In genomic region chr19:2180881-2181617, GRCh38 we compare ENCODE assay signal across 31 cellular contexts. TPM values are rescaled to one million over a fixed set of nuclear protein-coding genes. Genes with fewer than 3 reads are reported as not detected.
DNase-seq lines count a peak whose midpoint lies in the region; ATAC-seq and TF ChIP-seq lines count a peak whose summit lies in the region.
"Had no signal": no experiment of that assay in that cellular context is flagged by ENCODE, and none has a peak within 500 bp of the region (broad histone marks: within the 10 kb centered on the region; RNA-seq: fewer than 3 reads in every experiment).

No MANE protein-coding gene starts in this region.

- DNase-seq in activated CD8-positive, alpha-beta T cell treated with anti-CD3 and anti-CD28 coated beads for 36 hours = no peak
- DNase-seq in activated CD8-positive, alpha-beta T cell treated with anti-CD3 and anti-CD28 coated beads, Interleukin-2, amount 10 ng/mL, durations not matched to agents 7 days and 5 days = no peak
- DNase-seq in dorsolateral prefrontal cortex (peak in 6 of 10 donors; percentile 40 to 66 (median 53)), mucosa of descending colon (no peak), SHP77 (lab: John Stamatoyannopoulos, UW) (no peak)
- DNase-seq: 8988T; activated B cell treated with CpG ODN at 0.5 μM for 24 hours; activated CD4-positive, alpha-beta T cell treated with anti-CD3 and anti-CD28 coated beads, Interleukin-2, amount 50 U/mL, for 1 hour; activated naive CD4-positive, alpha-beta T cell treated with anti-CD3 and anti-CD28 coated beads for 36 hours; activated T-cell treated with anti-CD3 and anti-CD28 coated beads, Interleukin-2, amount 50 U/mL, for 72 hours; amniotic stem cell; CD4-positive, alpha-beta T cell; cortex of kidney; endodermal cell; foreskin keratinocyte; NCI-H1105; NCI-H2029; NCI-H526; nephron progenitor cell; Peyer's patch; stimulated activated CD4-positive, alpha-beta T cell treated with anti-CD3 and anti-CD28 coated beads, Interleukin-15, amount 100 ng/mL, for 24 hours; stimulated activated naive CD8-positive, alpha-beta T cell treated with anti-CD3 and anti-CD28 coated beads, Interleukin-15, Interleukin-2, amounts not matched to agents 100 U/mL and 50 U/mL, for 24 hours; SW 1271 had no signal

- H3K4me3 Mint-ChIP-seq in activated CD8-positive, alpha-beta T cell treated with anti-CD3 and anti-CD28 coated beads for 36 hours = no peak overlapping the region
- no peak overlapping the region for H3K4me3 Mint-ChIP-seq in activated CD8-positive, alpha-beta T cell treated with anti-CD3 and anti-CD28 coated beads, Interleukin-2, amount 10 ng/mL, durations not matched to agents 7 days and 5 days
- no peak overlapping the region for H3K4me3 Mint-ChIP-seq in nephron
- H3K4me3 Mint-ChIP-seq in stimulated activated memory B cell treated with anti-CD40 and anti-IgM and Interleukin-4, amounts not matched to agents 10 μg/mL and 1 μg/mL and 100 μg/mL, for 72 hours = no peak overlapping the region
- H3K4me3 Mint-ChIP-seq: activated B cell treated with CpG ODN at 0.5 μM for 24 hours; activated naive CD4-positive, alpha-beta T cell treated with anti-CD3 and anti-CD28 coated beads for 36 hours; activated T-cell treated with anti-CD3 and anti-CD28 coated beads, Interleukin-2, amount 50 U/mL, for 72 hours; CD4-positive, alpha-beta T cell; endodermal cell; nephron progenitor cell had no signal

- H3K4me1 Mint-ChIP-seq in activated CD8-positive, alpha-beta T cell treated with anti-CD3 and anti-CD28 coated beads for 36 hours (ENCODE audit: low read depth) = peaks cover 12% of the 10 kb centered on the region
- H3K4me1 Mint-ChIP-seq in activated CD8-positive, alpha-beta T cell treated with anti-CD3 and anti-CD28 coated beads, Interleukin-2, amount 10 ng/mL, durations not matched to agents 7 days and 5 days (ENCODE audit: low read depth) = peaks cover 5% of the 10 kb centered on the region
- H3K4me1 Mint-ChIP-seq in nephron = peaks cover 26% of the 10 kb centered on the region
- H3K4me1 Mint-ChIP-seq in stimulated activated memory B cell treated with anti-CD40 and anti-IgM and Interleukin-4, amounts not matched to agents 10 μg/mL and 1 μg/mL and 100 μg/mL, for 72 hours = peaks cover 76% of the 10 kb centered on the region
- H3K4me1 Mint-ChIP-seq: endodermal cell had no signal

- H3K27me3 ChIP-seq in dorsolateral prefrontal cortex = no peaks in the 10 kb centered on the region
- H3K27me3 ChIP-seq: foreskin keratinocyte, Peyer's patch, tibial nerve had no signal

- H3K27ac ChIP-seq in dorsolateral prefrontal cortex = peak overlapping the region in 51 of 59 donors; percentile 12 to 87 (median 66)
- H3K27ac ChIP-seq: foreskin keratinocyte, Peyer's patch had no signal

- no peak overlapping the region for H3K4me3 ChIP-seq in dorsolateral prefrontal cortex
- no peak overlapping the region for H3K4me3 ChIP-seq in mucosa of descending colon
- H3K4me3 ChIP-seq: K562, Peyer's patch, tibial nerve had no signal

- H3K4me1 ChIP-seq in mucosa of descending colon (ENCODE audit: low read depth) = no peaks in the 10 kb centered on the region

- peaks cover 29% of the 10 kb centered on the region for H3K36me3 Mint-ChIP-seq in activated CD8-positive, alpha-beta T cell treated with anti-CD3 and anti-CD28 coated beads for 36 hours (ENCODE audit: low read depth)
- H3K36me3 Mint-ChIP-seq in activated CD8-positive, alpha-beta T cell treated with anti-CD3 and anti-CD28 coated beads, Interleukin-2, amount 10 ng/mL, durations not matched to agents 7 days and 5 days (ENCODE audit: low read depth) = peaks cover 9% of the 10 kb centered on the region
- H3K36me3 Mint-ChIP-seq in nephron (ENCODE audit: low read depth) = peaks cover 19% of the 10 kb centered on the region
- H3K36me3 Mint-ChIP-seq in stimulated activated memory B cell treated with anti-CD40 and anti-IgM and Interleukin-4, amounts not matched to agents 10 μg/mL and 1 μg/mL and 100 μg/mL, for 72 hours = peaks cover 50% of the 10 kb centered on the region

- intact Hi-C loops in activated CD8-positive, alpha-beta T cell treated with anti-CD3 and anti-CD28 coated beads for 36 hours (cut with micrococcal nuclease) = no loop called here
- intact Hi-C loops in dorsolateral prefrontal cortex (cut with DNase I) (no loop called here), mucosa of descending colon (cut with DNase I, micrococcal nuclease) (no loop called here)

- CTCF ChIA-PET in activated CD8-positive, alpha-beta T cell treated with anti-CD3 and anti-CD28 coated beads for 36 hours (lab: Charles Lee) = interaction anchor here (1.1 kb wide), 1 partner anchor 23 kb away, joined by 3 read pairs; no protein-coding TSS in a partner anchor
- CTCF ChIA-PET in activated CD8-positive, alpha-beta T cell treated with anti-CD3 and anti-CD28 coated beads, Interleukin-2, amount 10 ng/mL, durations not matched to agents 7 days and 5 days (lab: Charles Lee) = no interaction called here

- H3K27me3 Mint-ChIP-seq in activated CD8-positive, alpha-beta T cell treated with anti-CD3 and anti-CD28 coated beads for 36 hours = no peaks in the 10 kb centered on the region
- no peaks in the 10 kb centered on the region for H3K27me3 Mint-ChIP-seq in activated CD8-positive, alpha-beta T cell treated with anti-CD3 and anti-CD28 coated beads, Interleukin-2, amount 10 ng/mL, durations not matched to agents 7 days and 5 days (ENCODE audit: low read depth)
- no peaks in the 10 kb centered on the region for H3K27me3 Mint-ChIP-seq in nephron (ENCODE audit: low read depth)
- H3K27me3 Mint-ChIP-seq in stimulated activated memory B cell treated with anti-CD40 and anti-IgM and Interleukin-4, amounts not matched to agents 10 μg/mL and 1 μg/mL and 100 μg/mL, for 72 hours = no peaks in the 10 kb centered on the region
- H3K27me3 Mint-ChIP-seq: activated B cell treated with CpG ODN at 0.5 μM for 24 hours; CD4-positive, alpha-beta T cell had no signal

- TF ChIP-seq CTCF in activated CD8-positive, alpha-beta T cell treated with anti-CD3 and anti-CD28 coated beads for 36 hours (IDR thresholded peaks at IDR 0.05) = no peak
- TF ChIP-seq CTCF in dorsolateral prefrontal cortex (IDR thresholded peaks at IDR 0.05 in 54 of 56, conservative IDR thresholded peaks at IDR 0.05 in 2 of 56; ENCODE audit: low read depth in 1 of 56, partially characterized antibody in 56 of 56) = no peak
- no peak for TF ChIP-seq CTCF in nephron (IDR thresholded peaks at IDR 0.05; ENCODE audit: unreplicated experiment in 3 of 3)
- no peak for TF ChIP-seq CTCF in mucosa of descending colon (IDR thresholded peaks at IDR 0.05)

- H3K36me3 ChIP-seq in mucosa of descending colon (ENCODE audit: low read depth) = no peaks in the 10 kb centered on the region

- no peaks in the 10 kb centered on the region for H3K9me3 ChIP-seq in mucosa of descending colon
- H3K9me3 ChIP-seq: Peyer's patch, tibial nerve had no signal

- no peaks in the 10 kb centered on the region for H3K9me3 Mint-ChIP-seq in activated CD8-positive, alpha-beta T cell treated with anti-CD3 and anti-CD28 coated beads for 36 hours
- no peaks in the 10 kb centered on the region for H3K9me3 Mint-ChIP-seq in activated CD8-positive, alpha-beta T cell treated with anti-CD3 and anti-CD28 coated beads, Interleukin-2, amount 10 ng/mL, durations not matched to agents 7 days and 5 days (ENCODE audit: insufficient read depth)
- no peaks in the 10 kb centered on the region for H3K9me3 Mint-ChIP-seq in nephron
- H3K9me3 Mint-ChIP-seq in stimulated activated memory B cell treated with anti-CD40 and anti-IgM and Interleukin-4, amounts not matched to agents 10 μg/mL and 1 μg/mL and 100 μg/mL, for 72 hours = no peaks in the 10 kb centered on the region
- H3K9me3 Mint-ChIP-seq: activated B cell treated with CpG ODN at 0.5 μM for 24 hours; activated naive CD4-positive, alpha-beta T cell treated with anti-CD3 and anti-CD28 coated beads for 36 hours; activated T-cell treated with anti-CD3 and anti-CD28 coated beads, Interleukin-2, amount 50 U/mL, for 72 hours; CD4-positive, alpha-beta T cell; endodermal cell; nephron progenitor cell had no signal

- no peak for ATAC-seq in activated CD8-positive, alpha-beta T cell treated with anti-CD3 and anti-CD28 coated beads for 36 hours
- ATAC-seq in activated CD8-positive, alpha-beta T cell treated with anti-CD3 and anti-CD28 coated beads, Interleukin-2, amount 10 ng/mL, durations not matched to agents 7 days and 5 days = no peak
- ATAC-seq in stimulated activated memory B cell treated with anti-CD40 and anti-IgM and Interleukin-4, amounts not matched to agents 10 μg/mL and 1 μg/mL and 100 μg/mL, for 72 hours = no peak
- ATAC-seq in mucosa of descending colon (no peak), GM18519 (IDR thresholded peaks at IDR 0.05; ENCODE audit: low FRiP score, unreplicated experiment) (no peak)
- ATAC-seq: activated T-cell treated with anti-CD3 and anti-CD28 coated beads, Interleukin-2, amount 50 U/mL, for 72 hours; esophagus mucosa; foreskin keratinocyte; K562; left lobe of liver; sciatic nerve; stimulated activated naive CD8-positive, alpha-beta T cell treated with anti-CD3 and anti-CD28 coated beads, Interleukin-15, Interleukin-2, amounts not matched to agents 100 U/mL and 50 U/mL, for 24 hours had no signal

- peak overlapping the region; percentile 20 for H3K27ac Mint-ChIP-seq in activated CD8-positive, alpha-beta T cell treated with anti-CD3 and anti-CD28 coated beads for 36 hours
- no peak overlapping the region for H3K27ac Mint-ChIP-seq in activated CD8-positive, alpha-beta T cell treated with anti-CD3 and anti-CD28 coated beads, Interleukin-2, amount 10 ng/mL, durations not matched to agents 7 days and 5 days
- H3K27ac Mint-ChIP-seq in nephron = peak overlapping the region in 2 of 3 experiments; percentile 42 to 44
- H3K27ac Mint-ChIP-seq in stimulated activated memory B cell treated with anti-CD40 and anti-IgM and Interleukin-4, amounts not matched to agents 10 μg/mL and 1 μg/mL and 100 μg/mL, for 72 hours = peak overlapping the region; percentile 20
- H3K27ac Mint-ChIP-seq: activated B cell treated with CpG ODN at 0.5 μM for 24 hours; activated naive CD4-positive, alpha-beta T cell treated with anti-CD3 and anti-CD28 coated beads for 36 hours; activated T-cell treated with anti-CD3 and anti-CD28 coated beads, Interleukin-2, amount 50 U/mL, for 72 hours; CD4-positive, alpha-beta T cell; nephron progenitor cell had no signal

- POLR2A ChIA-PET in activated CD8-positive, alpha-beta T cell treated with anti-CD3 and anti-CD28 coated beads for 36 hours (lab: Charles Lee) = interaction anchor here (1.1 kb wide), 1 partner anchor 10 kb away, joined by 3 read pairs; no protein-coding TSS in a partner anchor
- POLR2A ChIA-PET in activated CD8-positive, alpha-beta T cell treated with anti-CD3 and anti-CD28 coated beads, Interleukin-2, amount 10 ng/mL, durations not matched to agents 7 days and 5 days (lab: Charles Lee) = no interaction called here

RNA-seq across cellular contexts. Expression of gene DOT1L, which starts 17.3 kb away (rescaled TPM):
- total RNA-seq in activated CD8-positive, alpha-beta T cell treated with anti-CD3 and anti-CD28 coated beads for 36 hours = 10 to 100 TPM; 92.7 to 96.6 TPM
- 10 to 100 TPM; 70.6 to 74.3 TPM for total RNA-seq in activated CD8-positive, alpha-beta T cell treated with anti-CD3 and anti-CD28 coated beads, Interleukin-2, amount 10 ng/mL, durations not matched to agents 7 days and 5 days
- total RNA-seq in dorsolateral prefrontal cortex = 10 to 100 TPM; 11.9 to 52.7 (median 23.7) TPM
- 10 to 100 TPM; 38.1 to 48.1 (median 44.5) TPM for total RNA-seq in mucosa of descending colon

RNA-seq across cellular contexts. Expression of gene AP3D1, which starts 29.7 kb away (rescaled TPM):
- 10 to 100 TPM; 73.7 to 74.1 TPM for total RNA-seq in activated CD8-positive, alpha-beta T cell treated with anti-CD3 and anti-CD28 coated beads for 36 hours
- total RNA-seq in activated CD8-positive, alpha-beta T cell treated with anti-CD3 and anti-CD28 coated beads, Interleukin-2, amount 10 ng/mL, durations not matched to agents 7 days and 5 days = 100 to 1,000 TPM in 1 of 2 experiments, 10 to 100 TPM in 1; 91.5 to 100 TPM
- total RNA-seq in dorsolateral prefrontal cortex = 100 to 1,000 TPM in 118 of 120 experiments, 10 to 100 TPM in 2; 94.6 to 174 (median 127) TPM
- total RNA-seq in mucosa of descending colon = 100 to 1,000 TPM; 103 to 120 (median 103) TPM

RNA-seq across cellular contexts. Expression of gene PLEKHJ1, which starts 55.1 kb away (rescaled TPM):
- 10 to 100 TPM; 65.3 to 72.8 TPM for total RNA-seq in activated CD8-positive, alpha-beta T cell treated with anti-CD3 and anti-CD28 coated beads for 36 hours
- total RNA-seq in activated CD8-positive, alpha-beta T cell treated with anti-CD3 and anti-CD28 coated beads, Interleukin-2, amount 10 ng/mL, durations not matched to agents 7 days and 5 days = 10 to 100 TPM; 78.0 to 79.9 TPM
- 10 to 100 TPM; 32.8 to 66.7 (median 46.1) TPM for total RNA-seq in dorsolateral prefrontal cortex
- 100 to 1,000 TPM; 132 to 231 (median 189) TPM for total RNA-seq in mucosa of descending colon

RNA-seq across cellular contexts. Expression of gene SF3A2, which starts 55.6 kb away (rescaled TPM):
- total RNA-seq in activated CD8-positive, alpha-beta T cell treated with anti-CD3 and anti-CD28 coated beads for 36 hours = 100 to 1,000 TPM; 157 to 163 TPM
- 100 to 1,000 TPM; 157 to 163 TPM for total RNA-seq in activated CD8-positive, alpha-beta T cell treated with anti-CD3 and anti-CD28 coated beads, Interleukin-2, amount 10 ng/mL, durations not matched to agents 7 days and 5 days
- total RNA-seq in dorsolateral prefrontal cortex (10 to 100 TPM; 27.0 to 68.4 (median 48.2) TPM), mucosa of descending colon (10 to 100 TPM; 60.6 to 81.2 (median 68.2) TPM)

Comparison
In these comparisons a context has a peak if more than half of its experiments do, and no peak if none do; other contexts are left out.
1. DNase-seq: peak in dorsolateral prefrontal cortex (6 of 10); none in activated CD8-positive, alpha-beta T cell treated with anti-CD3 and anti-CD28 coated beads for 36 hours (single experiment), activated CD8-positive, alpha-beta T cell treated with anti-CD3 and anti-CD28 coated beads, Interleukin-2, amount 10 ng/mL, durations not matched to agents 7 days and 5 days (single experiment), mucosa of descending colon (0 of 3) and SHP77 (0 of 2).